Comparison of ENCODE assay signal across 25 cellular contexts in genomic region chr4:65552071-65552470, GRCh38.
"Had no signal": no experiment of that assay in that cellular context is flagged by ENCODE, and none has a peak within 500 bp of the region (broad histone marks: within the 10 kb centered on the region; RNA-seq: fewer than 3 reads in every experiment).

No MANE protein-coding gene starts in this region.

- DNase-seq: activated CD4-positive, alpha-beta memory T cell treated with anti-CD3 and anti-CD28 coated beads for 36 hours; activated CD4-positive, alpha-beta T cell treated with anti-CD3 and anti-CD28 coated beads, Interleukin-2, amount 10 ng/mL, durations not matched to agents 24 days and 14 days; activated CD4-positive, CD25-positive, alpha-beta regulatory T cell treated with anti-CD3 and anti-CD28 coated beads, Interleukin-2, amount 50 U/mL, for 72 hours; activated CD8-positive, alpha-beta memory T cell treated with anti-CD3 and anti-CD28 coated beads, Interleukin-2, amount 50 U/mL, for 4 hours; activated effector memory CD4-positive, alpha-beta T cell treated with anti-CD3 and anti-CD28 coated beads, Interleukin-2, amount 50 U/mL, for 16 hours; activated naive CD4-positive, alpha-beta T cell treated with anti-CD3 and anti-CD28 coated beads for 36 hours; activated naive CD8-positive, alpha-beta T cell treated with anti-CD3 and anti-CD28 coated beads for 36 hours; activated T-cell treated with anti-CD3 and anti-CD28 coated beads, Interleukin-2, amount 50 U/mL, for 1 hour; adrenal gland; aorta; cortex of kidney; foreskin keratinocyte; kidney glomerular epithelial cell; left lung; lower lobe of right lung; mesendoderm; nucleus accumbens; right cardiac atrium; spleen; stimulated activated naive CD4-positive, alpha-beta T cell; T-helper 9 cell; tibial artery; upper lobe of right lung had no signal

- ATAC-seq: foreskin keratinocyte, left lung, lower lobe of right lung, right cardiac atrium, upper lobe of right lung had no signal

- H3K4me1 ChIP-seq: adrenal gland, esophagus muscularis mucosa, foreskin keratinocyte, left lung, lower lobe of right lung, spleen, suprapubic skin, tibial artery, upper lobe of right lung had no signal

- H3K27me3 ChIP-seq: adrenal gland, esophagus muscularis mucosa, foreskin keratinocyte, left lung, spleen, suprapubic skin, tibial artery, upper lobe of right lung had no signal

- H3K9me3 ChIP-seq: adrenal gland, esophagus muscularis mucosa, left lung, lower lobe of right lung, spleen, suprapubic skin, tibial artery, upper lobe of right lung had no signal

- H3K4me3 ChIP-seq: adrenal gland, esophagus muscularis mucosa, left lung, lower lobe of right lung, spleen, suprapubic skin, tibial artery, upper lobe of right lung had no signal

- H3K36me3 ChIP-seq: adrenal gland, esophagus muscularis mucosa, left lung, lower lobe of right lung, spleen, suprapubic skin, tibial artery, upper lobe of right lung had no signal

- H3K27ac ChIP-seq: adrenal gland, esophagus muscularis mucosa, foreskin keratinocyte, left lung, lower lobe of right lung, spleen, suprapubic skin, tibial artery, upper lobe of right lung had no signal
